8 cellular contexts compared by ENCODE assay signal in the genomic region with DNA sequence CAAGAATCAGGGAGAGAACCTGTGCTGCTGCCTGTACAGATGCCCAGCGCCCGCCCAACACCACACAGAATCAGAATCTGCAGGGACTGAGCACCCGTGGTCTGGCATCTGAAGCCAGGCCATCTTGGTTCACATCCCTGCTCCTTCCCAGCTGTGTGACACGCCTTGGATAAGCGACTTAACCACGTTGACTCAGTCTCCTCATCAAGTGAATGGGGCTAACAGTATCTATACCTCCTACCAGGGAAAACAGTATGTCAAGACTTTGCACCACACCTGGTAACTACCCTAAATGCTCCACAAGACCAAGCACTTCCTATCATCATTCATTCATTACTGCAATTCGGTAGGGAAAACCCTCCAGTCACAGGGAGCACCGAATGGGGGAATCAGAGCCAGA. TPM values are rescaled to one million over a fixed set of nuclear protein-coding genes. Genes with fewer than 3 reads are reported as not detected.
DNase-seq lines count a peak whose midpoint lies in the region; ATAC-seq, FAIRE-seq and TF ChIP-seq lines count a peak whose summit lies in the region.

No MANE protein-coding gene starts in this region.

- peaks cover 13% of the 10 kb centered on the region for H3K36me3 ChIP-seq in CD4-positive, alpha-beta memory T cell (ENCODE audit: insufficient read depth, low read length)
- H3K36me3 ChIP-seq in OCI-LY7 (ENCODE audit: insufficient read depth, low read length) (peaks cover 68% of the 10 kb centered on the region), endothelial cell of umbilical vein (ENCODE audit: control insufficient read depth in 2 of 2, extremely low read depth in 1 of 2, insufficient read depth in 2 of 2, low read length in 2 of 2) (no peaks in the 10 kb centered on the region), osteoblast (ENCODE audit: insufficient read depth, low read length) (peaks cover 7% of the 10 kb centered on the region)

- DNase-seq in CD4-positive, alpha-beta memory T cell, result no peak
- DNase-seq in OCI-LY7 (ENCODE audit: low spot score) (no peak), endothelial cell of umbilical vein (ENCODE audit: low read depth, low spot score) (no peak), osteoblast (ENCODE audit: insufficient read length, low spot score, missing footprints) (no peak), SIG-M5 treated with dmso at 0.1 percent for 504 hours (lab: John Stamatoyannopoulos, UW; ENCODE audit: unreplicated experiment) (no peak), RPMI8226 (no peak), putamen (ENCODE audit: low spot score) (no peak)

- peaks cover 86% of the 10 kb centered on the region for H3K79me2 ChIP-seq in OCI-LY7 (ENCODE audit: insufficient read depth, low read depth, low read length)
- peaks cover 69% of the 10 kb centered on the region for H3K79me2 ChIP-seq in endothelial cell of umbilical vein (ENCODE audit: control insufficient read depth, insufficient read depth, low read length)
- H3K79me2 ChIP-seq in osteoblast (ENCODE audit: insufficient read depth, low read length), result peaks cover 75% of the 10 kb centered on the region

- H3K27me3 ChIP-seq in CD4-positive, alpha-beta memory T cell (ENCODE audit: insufficient read depth, low read length), result no peaks in the 10 kb centered on the region
- H3K27me3 ChIP-seq in endothelial cell of umbilical vein (ENCODE audit: control insufficient read depth in 2 of 2, insufficient read depth in 2 of 2, low read length in 2 of 2) (no peaks in the 10 kb centered on the region), osteoblast (ENCODE audit: insufficient read depth, low read length) (no peaks in the 10 kb centered on the region)

- POLR2A ChIA-PET in CD4-positive, alpha-beta memory T cell (lab: Charles Lee; ENCODE audit: partially characterized antibody), result interaction anchor here (2.3 to 4.5 kb wide), 5 partner anchors 13 to 149 kb away, joined by 6 to 47 read pairs (median 23); partner anchors contain the start of genes NDUFA11 and VMAC
- POLR2A ChIA-PET in OCI-LY7 (lab: Charles Lee), result interaction anchor here (1.8 kb wide), 1 partner anchor 9 kb away, joined by 6 read pairs; no protein-coding TSS in a partner anchor
- POLR2A ChIA-PET in endothelial cell of umbilical vein (lab: Charles Lee), result no interaction called here

- TF ChIP-seq POLR2A in endothelial cell of umbilical vein (IDR thresholded peaks at IDR 0.05; ENCODE audit: low read depth, low read length), result no peak

- peak overlapping the region; percentile 94 to 96 (median 95) for H3K27ac Mint-ChIP-seq in CD4-positive, alpha-beta memory T cell

- H3K27ac ChIP-seq in CD4-positive, alpha-beta memory T cell (ENCODE audit: low read depth, low read length), result peak overlapping the region; percentile 84
- H3K27ac ChIP-seq in OCI-LY7 (ENCODE audit: low read depth, low read length, poor library complexity, severe bottlenecking) (peak overlapping the region; percentile 73), endothelial cell of umbilical vein (ENCODE audit: insufficient read depth, low read depth, low read length) (no peak overlapping the region), osteoblast (ENCODE audit: low read depth, low read length) (peak overlapping the region; percentile 2)

- peak overlapping the region; percentile 78 to 81 for H3K4me3 ChIP-seq in CD4-positive, alpha-beta memory T cell (ENCODE audit: low read length in 2 of 2)
- H3K4me3 ChIP-seq in OCI-LY7 (ENCODE audit: low read depth, low read length, poor library complexity, severe bottlenecking), result peak overlapping the region; percentile 97
- peak overlapping the region; percentile 42 to 93 (median 91) for H3K4me3 ChIP-seq in endothelial cell of umbilical vein (replicated peaks in 1 of 3; ENCODE audit: insufficient read depth in 1 of 3, low read depth in 1 of 3, low read length in 3 of 3)
- H3K4me3 ChIP-seq in osteoblast (ENCODE audit: insufficient read depth, low read length), result peak overlapping the region; percentile 89

- no peaks in the 10 kb centered on the region for H3K9me1 ChIP-seq in endothelial cell of umbilical vein (replicated peaks; ENCODE audit: control insufficient read depth, extremely low read depth, insufficient read depth, low read length)

- H4K20me1 ChIP-seq in OCI-LY7 (ENCODE audit: insufficient read depth, low read length) (peaks cover 28% of the 10 kb centered on the region; the same call in 1 of the 2 replicates), endothelial cell of umbilical vein (replicated peaks; ENCODE audit: control insufficient read depth, extremely low read depth, insufficient read depth, low read length) (peaks cover 3% of the 10 kb centered on the region), osteoblast (ENCODE audit: insufficient read depth, low read length) (peaks cover 47% of the 10 kb centered on the region)

- no peaks in the 10 kb centered on the region for H3K9me3 ChIP-seq in CD4-positive, alpha-beta memory T cell (ENCODE audit: control insufficient read depth in 1 of 2, low read length in 2 of 2)
- H3K9me3 ChIP-seq in OCI-LY7 (ENCODE audit: low read length) (no peaks in the 10 kb centered on the region), endothelial cell of umbilical vein (replicated peaks; ENCODE audit: control insufficient read depth, insufficient read depth, low read length) (no peaks in the 10 kb centered on the region), osteoblast (ENCODE audit: low read depth, low read length) (no peaks in the 10 kb centered on the region)

- BruUV-seq in OCI-LY7 (replicated peaks; lab: Mats Ljungman, UMichigan) (no TSS peak), endothelial cell of umbilical vein (replicated peaks; lab: Mats Ljungman, UMichigan) (TSS peak; percentile 20)

- CTCF ChIA-PET in CD4-positive, alpha-beta memory T cell (lab: Charles Lee; ENCODE audit: partially characterized antibody), result interaction anchor here (0.6 to 6.1 kb wide), 2 partner anchors 10 to 238 kb away, joined by 3 to 68 read pairs; no protein-coding TSS in a partner anchor
- CTCF ChIA-PET in OCI-LY7 (lab: Charles Lee; ENCODE audit: unreplicated experiment) (no interaction called here), endothelial cell of umbilical vein (lab: Charles Lee) (interaction anchor here (1.9 kb wide), 1 partner anchor 9 kb away, joined by 7 read pairs; no protein-coding TSS in a partner anchor)

- intact Hi-C loops in CD4-positive, alpha-beta memory T cell (cut with micrococcal nuclease), result loop anchor here (5.0 kb wide), 1 partner anchor 136 kb away; the partner anchor contains the start of gene RFX2
- intact Hi-C loops in OCI-LY7 (cut with micrococcal nuclease; ENCODE audit: unreplicated experiment) (loop anchor here (10.0 kb wide), 1 partner anchor 352 kb away; the partner anchor contains the start of genes SAFB and SAFB2), endothelial cell of umbilical vein (cut with micrococcal nuclease) (loop anchor here (5.0 kb wide), 1 partner anchor 126 kb away; no protein-coding TSS in a partner anchor)

- H2AFZ ChIP-seq in OCI-LY7 (ENCODE audit: low read length), result no peak overlapping the region
- no peak overlapping the region for H2AFZ ChIP-seq in endothelial cell of umbilical vein (ENCODE audit: low read depth, low read length)
- H2AFZ ChIP-seq in osteoblast (ENCODE audit: low read length), result no peak overlapping the region

- H3K4me1 Mint-ChIP-seq in CD4-positive, alpha-beta memory T cell, result peaks cover 43 to 75% (median 56%) of the 10 kb centered on the region in 4 donors

- no peaks in the 10 kb centered on the region for H3K9me2 ChIP-seq in OCI-LY7 (ENCODE audit: insufficient read depth, low read length)

- H3K4me2 ChIP-seq in OCI-LY7 (ENCODE audit: low read length) (peak overlapping the region; percentile 97), endothelial cell of umbilical vein (ENCODE audit: insufficient read depth, low read length) (peak overlapping the region; percentile 67), osteoblast (ENCODE audit: insufficient read depth, low read length) (peak overlapping the region; percentile 82)

- dilution Hi-C loops in endothelial cell of umbilical vein (cut with MboI; ENCODE audit: extremely low pct_ligation_motif_present, low sequenced_read_pairs), result no loop called here

- TF ChIP-seq CTCF in OCI-LY7 (conservative IDR thresholded peaks at IDR 0.05; ENCODE audit: low read length) (no peak), endothelial cell of umbilical vein (IDR thresholded peaks at IDR 0.05; ENCODE audit: extremely low read depth in 1 of 2, insufficient read depth in 1 of 2, low read depth in 1 of 2, low read length in 2 of 2) (no peak), osteoblast (IDR thresholded peaks at IDR 0.05; ENCODE audit: extremely low read depth, low read depth, low read length) (no peak)

- no peak for ATAC-seq in HG03354 (IDR thresholded peaks at IDR 0.05; ENCODE audit: poor library complexity, severe bottlenecking, unreplicated experiment)

- H3K36me3 Mint-ChIP-seq in CD4-positive, alpha-beta memory T cell, result peaks cover 6 to 40% of the 10 kb centered on the region in 2 donors

- H3K4me3 Mint-ChIP-seq in CD4-positive, alpha-beta memory T cell, result peak overlapping the region; percentile 91 to 96 (median 92)

- peak; percentile 52 for FAIRE-seq in endothelial cell of umbilical vein (lab: Jason Lieb, UNC)

- peak overlapping the region; percentile 88 for H3K9ac ChIP-seq in endothelial cell of umbilical vein (replicated peaks; ENCODE audit: extremely low read depth, insufficient read depth, low read length)

- peaks cover 0 to 2% (median 0%) of the 10 kb centered on the region in 8 donors for H3K9me3 Mint-ChIP-seq in CD4-positive, alpha-beta memory T cell

- H3K4me1 ChIP-seq in CD4-positive, alpha-beta memory T cell (ENCODE audit: insufficient read depth, low read length), result peaks cover 75% of the 10 kb centered on the region
- H3K4me1 ChIP-seq in OCI-LY7 (ENCODE audit: insufficient read depth, low read length, poor library complexity, severe bottlenecking), result peaks cover 47% of the 10 kb centered on the region
- peaks cover 17% of the 10 kb centered on the region for H3K4me1 ChIP-seq in endothelial cell of umbilical vein (ENCODE audit: control insufficient read depth, extremely low read depth, insufficient read depth, low read length)
- H3K4me1 ChIP-seq in osteoblast (ENCODE audit: insufficient read depth, low read length), result peaks cover 35% of the 10 kb centered on the region

- H3K27me3 Mint-ChIP-seq in CD4-positive, alpha-beta memory T cell, result no peaks in the 10 kb centered on the region

RNA-seq across cellular contexts. Expression of gene RANBP3, which starts 1.2 kb away (rescaled TPM):
- total RNA-seq in CD4-positive, alpha-beta memory T cell, result 10 to 100 TPM; 84.1 to 94.9 TPM
- 10 to 100 TPM in 1 of 2 donors, 1 to 10 TPM in 1; 3.4 to 11.6 TPM for polyA plus RNA-seq in CD4-positive, alpha-beta memory T cell
- total RNA-seq in OCI-LY7 (2014; rRNA removed; shearing (Covaris generic)), result 63.7 and 74.3 TPM in 2 replicates
- total RNA-seq in OCI-LY7 (2022) (90.2 and 99.9 TPM in 2 replicates), endothelial cell of umbilical vein (72.3 and 87.8 TPM in 2 replicates), osteoblast (40.5 and 42.1 TPM in 2 replicates)
- 85.3 and 102 TPM in 2 replicates for polyA plus RNA-seq in endothelial cell of umbilical vein
- 54.0 and 75.8 TPM in 2 replicates for polyA plus RNA-seq in endothelial cell of umbilical vein (2011; cell fraction: cytosol; rRNA removed)
- polyA plus RNA-seq in endothelial cell of umbilical vein (2011; cell fraction: nucleus; rRNA removed), result 90.5 and 108 TPM in 2 replicates
- polyA plus RNA-seq in endothelial cell of umbilical vein (2012), result 49.6 and 51.8 TPM in 2 replicates
- 57.1 and 60.4 TPM in 2 replicates for polyA minus RNA-seq in endothelial cell of umbilical vein
- polyA minus RNA-seq in endothelial cell of umbilical vein (2011; cell fraction: cytosol; rRNA and poly(A)+ RNA removed), result 35.1 TPM
- 35.5 and 40.5 TPM in 2 replicates for polyA minus RNA-seq in endothelial cell of umbilical vein (2011; cell fraction: nucleus; rRNA and poly(A)+ RNA removed)
